In genomic region chr1:63784489-63785390, GRCh38 we compare ENCODE assay signal across 1 cellular context.
A peak's percentile ranks its signal among the peaks of the same experiment; 100 is the strongest.
TF ChIP-seq lines count a peak whose summit lies in the region.

No MANE protein-coding gene starts in this region.

TF ChIP-seq in HEK293, 187 proteins besides CTCF, POLR2A, EP300 and RAD21 (continued from another document):
- TF ChIP-seq, protein P1, sequence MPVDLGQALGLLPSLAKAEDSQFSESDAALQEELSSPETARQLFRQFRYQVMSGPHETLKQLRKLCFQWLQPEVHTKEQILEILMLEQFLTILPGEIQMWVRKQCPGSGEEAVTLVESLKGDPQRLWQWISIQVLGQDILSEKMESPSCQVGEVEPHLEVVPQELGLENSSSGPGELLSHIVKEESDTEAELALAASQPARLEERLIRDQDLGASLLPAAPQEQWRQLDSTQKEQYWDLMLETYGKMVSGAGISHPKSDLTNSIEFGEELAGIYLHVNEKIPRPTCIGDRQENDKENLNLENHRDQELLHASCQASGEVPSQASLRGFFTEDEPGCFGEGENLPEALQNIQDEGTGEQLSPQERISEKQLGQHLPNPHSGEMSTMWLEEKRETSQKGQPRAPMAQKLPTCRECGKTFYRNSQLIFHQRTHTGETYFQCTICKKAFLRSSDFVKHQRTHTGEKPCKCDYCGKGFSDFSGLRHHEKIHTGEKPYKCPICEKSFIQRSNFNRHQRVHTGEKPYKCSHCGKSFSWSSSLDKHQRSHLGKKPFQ (tag by site-specific recombination; IDR thresholded peaks at IDR 0.05): no peak
- TF ChIP-seq ZNF776 (tag by site-specific recombination; IDR thresholded peaks at IDR 0.05; ENCODE audit: borderline replicate concordance): no peak
- no peak for TF ChIP-seq ZBTB21 (tag by site-specific recombination; IDR thresholded peaks at IDR 0.05)
- TF ChIP-seq ZBTB6 (tag by site-specific recombination; IDR thresholded peaks at IDR 0.05): no peak
- no peak for TF ChIP-seq ZNF174 (tag by site-specific recombination; IDR thresholded peaks at IDR 0.05)
- TF ChIP-seq BCL11B (tag by site-specific recombination; IDR thresholded peaks at IDR 0.05; ENCODE audit: low read depth): no peak
- no peak for TF ChIP-seq ZNF214 (tag by site-specific recombination; IDR thresholded peaks at IDR 0.05; ENCODE audit: borderline replicate concordance)
- TF ChIP-seq KLF7 (tag by site-specific recombination; IDR thresholded peaks at IDR 0.05; ENCODE audit: borderline replicate concordance): no peak
- TF ChIP-seq, protein P2, sequence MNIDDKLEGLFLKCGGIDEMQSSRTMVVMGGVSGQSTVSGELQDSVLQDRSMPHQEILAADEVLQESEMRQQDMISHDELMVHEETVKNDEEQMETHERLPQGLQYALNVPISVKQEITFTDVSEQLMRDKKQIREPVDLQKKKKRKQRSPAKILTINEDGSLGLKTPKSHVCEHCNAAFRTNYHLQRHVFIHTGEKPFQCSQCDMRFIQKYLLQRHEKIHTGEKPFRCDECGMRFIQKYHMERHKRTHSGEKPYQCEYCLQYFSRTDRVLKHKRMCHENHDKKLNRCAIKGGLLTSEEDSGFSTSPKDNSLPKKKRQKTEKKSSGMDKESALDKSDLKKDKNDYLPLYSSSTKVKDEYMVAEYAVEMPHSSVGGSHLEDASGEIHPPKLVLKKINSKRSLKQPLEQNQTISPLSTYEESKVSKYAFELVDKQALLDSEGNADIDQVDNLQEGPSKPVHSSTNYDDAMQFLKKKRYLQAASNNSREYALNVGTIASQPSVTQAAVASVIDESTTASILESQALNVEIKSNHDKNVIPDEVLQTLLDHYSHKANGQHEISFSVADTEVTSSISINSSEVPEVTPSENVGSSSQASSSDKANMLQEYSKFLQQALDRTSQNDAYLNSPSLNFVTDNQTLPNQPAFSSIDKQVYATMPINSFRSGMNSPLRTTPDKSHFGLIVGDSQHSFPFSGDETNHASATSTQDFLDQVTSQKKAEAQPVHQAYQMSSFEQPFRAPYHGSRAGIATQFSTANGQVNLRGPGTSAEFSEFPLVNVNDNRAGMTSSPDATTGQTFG (tag by site-specific recombination; IDR thresholded peaks at IDR 0.05; ENCODE audit: borderline replicate concordance): no peak
- no peak for TF ChIP-seq ZNF391 (tag by site-specific recombination; IDR thresholded peaks at IDR 0.05; ENCODE audit: borderline replicate concordance, low read depth)
- TF ChIP-seq INSM2 (tag by site-specific recombination; IDR thresholded peaks at IDR 0.05): no peak
- TF ChIP-seq ZNF580 (tag by site-specific recombination; IDR thresholded peaks at IDR 0.05): no peak
- TF ChIP-seq ZNF157 (tag by site-specific recombination; IDR thresholded peaks at IDR 0.05): no peak
- TF ChIP-seq ZNF707 (tag by site-specific recombination; IDR thresholded peaks at IDR 0.05): no peak
- no peak for TF ChIP-seq ZNF354C (tag by site-specific recombination; IDR thresholded peaks at IDR 0.05; ENCODE audit: borderline replicate concordance, low read depth)
- TF ChIP-seq FEZF1 (tag by site-specific recombination; IDR thresholded peaks at IDR 0.05): no peak
- TF ChIP-seq ZNF292 (tag by site-specific recombination; IDR thresholded peaks at IDR 0.05; ENCODE audit: borderline replicate concordance, low read depth): no peak
- no peak for TF ChIP-seq ZNF266 (tag by site-specific recombination; IDR thresholded peaks at IDR 0.05; ENCODE audit: low read depth)
- TF ChIP-seq ZNF837 (tag by site-specific recombination; IDR thresholded peaks at IDR 0.05): no peak
- no peak; the same call in 1 of the 2 replicates for TF ChIP-seq OVOL3 (tag by site-specific recombination; IDR thresholded peaks at IDR 0.05)
- peak; percentile 68; the same call in 1 of the 2 replicates for TF ChIP-seq TRIM28 (IDR thresholded peaks at IDR 0.05; ENCODE audit: borderline replicate concordance, low read length)
- TF ChIP-seq ZNF112 (tag by site-specific recombination; IDR thresholded peaks at IDR 0.05): no peak
- TF ChIP-seq ZNF19 (tag by site-specific recombination; IDR thresholded peaks at IDR 0.05; ENCODE audit: low read depth): no peak
- TF ChIP-seq ZNF510 (tag by site-specific recombination; IDR thresholded peaks at IDR 0.05; ENCODE audit: insufficient replicate concordance): no peak
- TF ChIP-seq RBAK (tag by site-specific recombination; IDR thresholded peaks at IDR 0.05): no peak
- TF ChIP-seq TCF7L2 (IDR thresholded peaks at IDR 0.05; ENCODE audit: borderline replicate concordance, low read depth, low read length): peak; percentile 73; the same call in 1 of the 2 replicates
- TF ChIP-seq ZNF280C (tag by site-specific recombination; IDR thresholded peaks at IDR 0.05): no peak
- TF ChIP-seq ZEB2 (tag by site-specific recombination; IDR thresholded peaks at IDR 0.05): 0 out of 2 replicates have a peak, but pooled peaks have one; percentile 33
- TF ChIP-seq MYNN (tag by site-specific recombination; IDR thresholded peaks at IDR 0.05; ENCODE audit: borderline replicate concordance): no peak
- no peak for TF ChIP-seq ZNF48 (tag by site-specific recombination; IDR thresholded peaks at IDR 0.05)
- no peak for TF ChIP-seq KLF8 (tag by site-specific recombination; IDR thresholded peaks at IDR 0.05)
- TF ChIP-seq ZNF501 (tag by site-specific recombination; IDR thresholded peaks at IDR 0.05): peak; percentile 32; the same call in 1 of the 2 replicates
- TF ChIP-seq ZNF76 (tag by site-specific recombination; IDR thresholded peaks at IDR 0.05; ENCODE audit: borderline replicate concordance, low read depth): no peak
- TF ChIP-seq ZBTB26 (tag by site-specific recombination; optimal IDR thresholded peaks at IDR 0.05): no peak
- no peak for TF ChIP-seq ZNF548 (tag by site-specific recombination; IDR thresholded peaks at IDR 0.05)
- TF ChIP-seq ZNF549 (tag by site-specific recombination; IDR thresholded peaks at IDR 0.05): no peak
- peak; percentile 87 for TF ChIP-seq SP7 (tag by site-specific recombination; IDR thresholded peaks at IDR 0.05)
- no peak for TF ChIP-seq HOXA7 (CRISPR knock-in tag; IDR thresholded peaks at IDR 0.05; ENCODE audit: borderline replicate concordance)
